Comparison of ENCODE assay signal across 8 cellular contexts in the genomic region with DNA sequence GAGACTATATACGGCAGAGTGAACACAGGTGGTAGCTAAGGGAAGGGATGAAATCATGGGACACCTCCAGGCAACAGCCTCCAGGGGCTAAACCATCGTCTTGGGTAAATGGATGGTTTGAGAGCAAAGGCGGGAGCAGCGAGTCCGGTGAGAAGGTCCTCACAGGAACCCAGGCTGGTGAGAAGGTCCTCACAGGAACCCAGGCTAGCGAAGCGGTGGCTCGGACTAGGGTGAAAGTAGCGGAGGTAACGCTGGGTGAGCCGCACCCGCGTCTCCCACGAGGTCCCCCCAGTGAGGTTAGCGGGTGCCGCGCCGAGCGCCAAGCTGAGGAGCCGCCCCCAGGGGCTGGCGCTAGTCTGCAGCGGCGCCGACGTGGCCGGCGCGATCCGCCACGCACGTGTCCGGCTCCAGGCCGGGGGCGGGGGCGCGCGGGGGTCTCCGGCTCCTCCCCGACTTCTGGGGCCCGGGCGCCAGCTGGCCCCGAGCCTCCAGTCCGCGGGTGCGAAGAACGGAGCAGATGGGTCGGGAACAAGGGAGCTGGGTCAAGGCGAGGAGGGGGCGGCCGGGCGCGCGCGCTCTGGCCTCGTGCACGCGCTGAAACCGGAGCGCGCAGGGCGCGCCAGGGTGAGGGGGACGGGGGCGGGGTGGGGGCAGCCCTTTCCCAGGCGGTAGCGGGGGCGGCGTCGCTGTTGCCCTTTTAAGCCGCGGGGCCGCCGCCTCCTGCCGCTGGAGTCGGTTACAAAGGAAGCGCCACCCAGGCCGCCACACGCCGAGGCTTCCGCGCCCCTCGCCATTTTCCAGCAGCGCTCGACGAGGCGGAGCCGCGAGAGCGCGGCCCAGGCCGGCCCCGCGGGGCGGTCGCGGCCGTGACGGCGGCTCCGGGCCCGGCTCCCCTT. TPM values are rescaled to one million over a fixed set of nuclear protein-coding genes. Genes with fewer than 3 reads are reported as not detected.
DNase-seq lines count a peak whose midpoint lies in the region; ATAC-seq and TF ChIP-seq lines count a peak whose summit lies in the region.

Gene UBE2Q2, plus strand, starts transcription at position 726 of the 896 bp plus-strand sequence. CDS start 220 bp downstream, outside the sequence.

- H3K4me2 ChIP-seq in OCI-LY3 (ENCODE audit: low read length), result peak within 1 kb of the TSS; percentile 93

- H3K9me3 ChIP-seq in OCI-LY3 (ENCODE audit: insufficient read depth, low read length), result no peaks in the 10 kb centered on the region
- H3K9me3 ChIP-seq in mucosa of rectum (ENCODE audit: control insufficient read depth in 2 of 2, low read length in 2 of 2), result no peaks in the 10 kb centered on the region

- H3K27ac ChIP-seq in OCI-LY3 (ENCODE audit: low read length) (peak within 1 kb of the TSS; percentile 59), mucosa of rectum (ENCODE audit: low read depth in 2 of 2, low read length in 2 of 2) (peak within 1 kb of the TSS; percentile 91 to 94)

- peaks cover 27% of the 10 kb centered on the region for H3K4me1 ChIP-seq in OCI-LY3 (ENCODE audit: low read length)
- peaks cover 13 to 15% of the 10 kb centered on the region in 2 donors for H3K4me1 ChIP-seq in mucosa of rectum (ENCODE audit: control insufficient read depth in 2 of 2, insufficient read depth in 2 of 2, low read length in 2 of 2)

- H3K4me3 ChIP-seq in OCI-LY3 (ENCODE audit: low read length), result peak within 1 kb of the TSS; percentile 92
- peak within 1 kb of the TSS; percentile 95 for H3K4me3 ChIP-seq in epithelial cell of proximal tubule (ENCODE audit: low read depth, low read length)
- H3K4me3 ChIP-seq in mucosa of rectum (ENCODE audit: low read length in 2 of 2), result peak within 1 kb of the TSS; percentile 87 to 92

- DNase-seq in AG09319 (ENCODE audit: extremely low read depth, low read depth), result peak; percentile 36
- DNase-seq in GM19238 (ENCODE audit: insufficient read length, low spot score), result peak; percentile 77
- DNase-seq in activated T-cell treated with anti-CD3 and anti-CD28 coated beads for 4 hours, result peak; percentile 70
- no peak for DNase-seq in epithelial cell of proximal tubule (ENCODE audit: low read depth)
- peak; percentile 76 for DNase-seq in stimulated activated CD8-positive, alpha-beta memory T cell treated with anti-CD3 and anti-CD28 coated beads, Interleukin-4, amount 100 ng/mL, for 48 hours

- H3K9ac ChIP-seq in OCI-LY3 (ENCODE audit: low read length) (peak within 1 kb of the TSS; percentile 82), mucosa of rectum (ENCODE audit: low read depth in 1 of 2, low read length in 2 of 2) (peak within 1 kb of the TSS; percentile 90 to 92)

- peaks cover 12% of the 10 kb centered on the region for H3K27me3 ChIP-seq in OCI-LY3 (ENCODE audit: low read depth, low read length)
- H3K27me3 ChIP-seq in mucosa of rectum (ENCODE audit: control insufficient read depth in 2 of 2, insufficient read depth in 2 of 2, low read length in 2 of 2), result no peaks in the 10 kb centered on the region

- H2AFZ ChIP-seq in OCI-LY3 (ENCODE audit: low read depth, low read length), result peak within 1 kb of the TSS; percentile 88

- TF ChIP-seq CTCF in AG09319 (IDR thresholded peaks at IDR 0.05; ENCODE audit: low read depth, low read length) (no peak), OCI-LY3 (IDR thresholded peaks at IDR 0.05; ENCODE audit: low read depth, low read length) (no peak), epithelial cell of proximal tubule (conservative IDR thresholded peaks at IDR 0.05; ENCODE audit: low read depth, low read length) (no peak)

- H3K79me2 ChIP-seq in OCI-LY3 (ENCODE audit: low read length), result peaks cover 42% of the 10 kb centered on the region

- H4K20me1 ChIP-seq in OCI-LY3 (ENCODE audit: insufficient read depth, low read length), result peaks cover 29% of the 10 kb centered on the region

- H3K36me3 ChIP-seq in OCI-LY3 (replicated peaks; ENCODE audit: low read depth, low read length) (peaks cover 16% of the 10 kb centered on the region), mucosa of rectum (ENCODE audit: control insufficient read depth in 2 of 2, insufficient read depth in 2 of 2, low read length in 2 of 2) (no peaks in the 10 kb centered on the region)

- ATAC-seq in HG03565 (IDR thresholded peaks at IDR 0.05; ENCODE audit: unreplicated experiment), result peak; percentile 48

RNA-seq across cellular contexts. Expression of gene UBE2Q2, which starts in this region (rescaled TPM):
- total RNA-seq in epithelial cell of proximal tubule, result 30.7 and 40.9 TPM in 2 replicates
